19 cellular contexts compared by ENCODE assay signal in genomic region chr22:33544707-33545106, GRCh38.
DNase-seq lines count a peak whose midpoint lies in the region; ATAC-seq, FAIRE-seq and TF ChIP-seq lines count a peak whose summit lies in the region.
"Had no signal": no experiment of that assay in that cellular context is flagged by ENCODE, and none has a peak within 500 bp of the region (broad histone marks: within the 10 kb centered on the region; RNA-seq: fewer than 3 reads in every experiment).

No MANE protein-coding gene starts in this region.

- in situ Hi-C loops in SK-MEL-5 (cut with HindIII; ENCODE audit: low pct_unique_long_range_greater_than_20kb, low sequenced_read_pairs) = no loop called here

- intact Hi-C loops in Right ventricle myocardium superior (cut with DNase I) = no loop called here

- no peak for TF ChIP-seq CTCF in right atrium auricular region (IDR thresholded peaks at IDR 0.05)

- DNase-seq in Right ventricle myocardium superior (no peak), right atrium auricular region (ENCODE audit: low spot score) (no peak), SK-MEL-5 (ENCODE audit: low read depth, low spot score) (peak; percentile 17), glomerular visceral epithelial cell (ENCODE audit: extremely low spot score) (peak; percentile 44), urothelium cell line (ENCODE audit: low spot score) (peak; percentile 12), activated gamma-delta T cell treated with Interleukin-2 at 50 U/mL for 16 hours (no peak), NOMO-1 treated with dmso at 0.1 percent for 144 hours (lab: John Stamatoyannopoulos, UW; ENCODE audit: unreplicated experiment) (no peak)
- DNase-seq: activated CD4-positive, alpha-beta T cell treated with anti-CD3 and anti-CD28 coated beads, Interleukin-2, amount 50 U/mL, for 1 hour; CD8-positive, alpha-beta memory T cell; esophagus squamous epithelium; NCI-H1930; NCI-H526; PC-3; small intestine; transverse colon had no signal

- ATAC-seq in Right ventricle myocardium superior (ENCODE audit: poor library complexity) (peak; percentile 15), HG02840 (IDR thresholded peaks at IDR 0.05; ENCODE audit: low FRiP score, unreplicated experiment) (no peak)
- ATAC-seq: GM23338, PC-3 had no signal

- FAIRE-seq in urothelium cell line (lab: Jason Lieb, UNC) = no peak
- FAIRE-seq: small intestine had no signal

- H3K36me3 ChIP-seq in right atrium auricular region = no peaks in the 10 kb centered on the region
- H3K36me3 ChIP-seq: breast epithelium, esophagus squamous epithelium, transverse colon had no signal

- H3K9me3 ChIP-seq in right atrium auricular region = no peaks in the 10 kb centered on the region
- H3K9me3 ChIP-seq: breast epithelium, esophagus squamous epithelium, transverse colon had no signal

- no peak overlapping the region for H3K27ac ChIP-seq in right atrium auricular region
- H3K27ac ChIP-seq: breast epithelium, esophagus squamous epithelium, parathyroid adenoma, transverse colon had no signal

- no peak overlapping the region for H3K4me3 ChIP-seq in right atrium auricular region
- H3K4me3 ChIP-seq: breast epithelium, esophagus squamous epithelium, GM23338, transverse colon had no signal

- H3K27me3 ChIP-seq in right atrium auricular region = no peaks in the 10 kb centered on the region
- H3K27me3 ChIP-seq: breast epithelium, esophagus squamous epithelium, transverse colon had no signal

- peaks cover 0 to 12% of the 10 kb centered on the region in 2 donors for H3K4me1 ChIP-seq in right atrium auricular region
- H3K4me1 ChIP-seq: parathyroid adenoma had no signal

Comparison
In these comparisons a context has a peak if more than half of its experiments do, and no peak if none do; other contexts are left out.
1. DNase-seq: peak in SK-MEL-5 (single experiment), glomerular visceral epithelial cell (single experiment) and urothelium cell line (single experiment); none in Right ventricle myocardium superior (single experiment), right atrium auricular region (single experiment), activated gamma-delta T cell treated with Interleukin-2 at 50 U/mL for 16 hours (single experiment) and NOMO-1 treated with dmso at 0.1 percent for 144 hours (single experiment).